Comparison of ENCODE assay signal across 8 cellular contexts in genomic region chr3:187739561-187740445, GRCh38. TPM values are rescaled to one million over a fixed set of nuclear protein-coding genes. Genes with fewer than 3 reads are reported as not detected.
DNase-seq lines count a peak whose midpoint lies in the region; ATAC-seq, FAIRE-seq and TF ChIP-seq lines count a peak whose summit lies in the region.

No MANE protein-coding gene starts in this region.

- no peaks in the 10 kb centered on the region for H3K36me3 Mint-ChIP-seq in IgD-negative memory B cell

- H3K4me3 ChIP-seq in A549 (peak overlapping the region; percentile 60), adrenal gland (peak overlapping the region in 2 of 4 donors; percentile 29 to 82), pancreas (peak overlapping the region; percentile 13 to 80 (median 50)), upper lobe of left lung (peak overlapping the region; percentile 20 to 67 (median 64))

- H3K27me3 ChIP-seq in adrenal gland (no peaks in the 10 kb centered on the region), pancreas (no peaks in the 10 kb centered on the region), upper lobe of left lung (no peaks in the 10 kb centered on the region)

- no peak for FAIRE-seq in A549 (lab: Jason Lieb, UNC)
- no peak for FAIRE-seq in GM12891 (lab: Jason Lieb, UNC)
- no peak for FAIRE-seq in pancreas (lab: Jason Lieb, UNC)

- intact Hi-C loops in adrenal gland (cut with DNase I) (loop anchor here (5.0 to 10.0 kb wide), 4 partner anchors 545 to 1405 kb away; no protein-coding TSS in a partner anchor), cardiac septum (cut with DNase I) (loop anchor here (2.0 to 10.0 kb wide), 8 partner anchors 527 to 1495 kb away; no protein-coding TSS in a partner anchor), pancreas (cut with DNase I) (loop anchor here in 2 of 3 donors (5.0 to 10.0 kb wide), 4 partner anchors 305 to 1217 kb away; no protein-coding TSS in a partner anchor)

- 6% methylated on average over 26 of the region's 58 CpGs for WGBS in A549 (ENCODE audit: missing lambda C conversion rate)
- 0 to 1% (median 1%) methylated on average over 26 to 58 of the region's 58 CpGs for WGBS in adrenal gland, 4 donors
- 3 to 4% methylated on average over 58 of the region's 58 CpGs for WGBS in pancreas, 2 donors
- 1% methylated on average over 42 to 58 of the region's 58 CpGs for WGBS in upper lobe of left lung, 2 donors

- ATAC-seq in A549, result peak; percentile 32 to 55; a peak in 5 of 6 replicates
- ATAC-seq in pancreas, result peak; percentile 23 to 46 (median 38)
- peak; percentile 69 to 73 for ATAC-seq in upper lobe of left lung (ENCODE audit: low FRiP score in 2 of 2)

- POLR2A ChIA-PET in A549 (lab: Yijun Ruan, JAX), result interaction anchor here (0.8 to 3.2 kb wide), 4 partner anchors 1208 to 1215 kb away, joined by 3 to 9 read pairs (median 6); no protein-coding TSS in a partner anchor

- TF ChIP-seq POLR2A in A549 (IDR thresholded peaks at IDR 0.05; ENCODE audit: low read length) (no peak; the same call in 1 of the 2 replicates), GM12891 (IDR thresholded peaks at IDR 0.05; ENCODE audit: low read depth, low read length) (no peak), adrenal gland (IDR thresholded peaks at IDR 0.05) (peak; percentile 39 to 88), upper lobe of left lung (IDR thresholded peaks at IDR 0.05) (peak in 2 of 4 donors; percentile 38 to 70)

- peak overlapping the region; percentile 46 to 91 (median 83) for H3K27ac Mint-ChIP-seq in IgD-negative memory B cell

- no peaks in the 10 kb centered on the region for H3K9me3 Mint-ChIP-seq in IgD-negative memory B cell

- H3K4me2 ChIP-seq in A549, result peak overlapping the region; percentile 96

- peak; percentile 82 for TF ChIP-seq CTCF in A549 (IDR thresholded peaks at IDR 0.05)
- peak; percentile 87 to 98 (median 93) for TF ChIP-seq CTCF in adrenal gland (IDR thresholded peaks at IDR 0.05)
- TF ChIP-seq CTCF in pancreas (IDR thresholded peaks at IDR 0.05), result peak; percentile 71 to 96 (median 94)
- peak; percentile 97 to 99 (median 98) for TF ChIP-seq CTCF in upper lobe of left lung (IDR thresholded peaks at IDR 0.05)

- H3K27me3 Mint-ChIP-seq in IgD-negative memory B cell, result peaks cover 10% of the 10 kb centered on the region

- H3K4me1 Mint-ChIP-seq in IgD-negative memory B cell, result peaks cover 29 to 53% (median 45%) of the 10 kb centered on the region in 3 donors

- H3K27ac ChIP-seq in A549 (peak overlapping the region; percentile 68 to 84), adrenal gland (peak overlapping the region; percentile 98 to 100 (median 99)), pancreas (peak overlapping the region; percentile 65 to 99 (median 86)), upper lobe of left lung (peak overlapping the region; percentile 97 to 99 (median 98))

- no peaks in the 10 kb centered on the region for H3K9me3 ChIP-seq in A549
- no peaks in the 10 kb centered on the region for H3K9me3 ChIP-seq in adrenal gland (replicated peaks in 1 of 3)
- no peaks in the 10 kb centered on the region for H3K9me3 ChIP-seq in pancreas
- H3K9me3 ChIP-seq in upper lobe of left lung, result no peaks in the 10 kb centered on the region

- H3K4me1 ChIP-seq in A549, result peaks cover 38% of the 10 kb centered on the region
- H3K4me1 ChIP-seq in adrenal gland (replicated peaks in 1 of 2), result peaks cover 41 to 44% of the 10 kb centered on the region in 2 donors
- peaks cover 4 to 14% (median 7%) of the 10 kb centered on the region in 3 donors for H3K4me1 ChIP-seq in pancreas
- H3K4me1 ChIP-seq in upper lobe of left lung, result peaks cover 36 to 69% (median 43%) of the 10 kb centered on the region in 4 donors

- no peak for TF ChIP-seq EP300 in A549 (IDR thresholded peaks at IDR 0.05)
- peak in 3 of 4 donors; percentile 49 to 93 (median 74) for TF ChIP-seq EP300 in upper lobe of left lung (IDR thresholded peaks at IDR 0.05)

- peaks cover 0 to 1% of the 10 kb centered on the region in 2 donors for H3K36me3 ChIP-seq in adrenal gland (replicated peaks in 1 of 2)
- H3K36me3 ChIP-seq in pancreas, result no peaks in the 10 kb centered on the region
- H3K36me3 ChIP-seq in upper lobe of left lung, result peaks cover 0 to under 1% (median 0%) of the 10 kb centered on the region in 4 donors

- TF ChIP-seq RAD21 in A549 (conservative IDR thresholded peaks at IDR 0.05 in 1 of 2, IDR thresholded peaks at IDR 0.05 in 1 of 2), result peak; percentile 41 to 52; a peak in 4 of 5 replicates

- peak overlapping the region; percentile 85 to 96 (median 93) for H3K4me3 Mint-ChIP-seq in IgD-negative memory B cell

- CTCF ChIA-PET in A549 (lab: Yijun Ruan, JAX), result interaction anchor here (0.5 to 8.6 kb wide), 113 partner anchors 9 to 1495 kb away, joined by 3 to 221 read pairs (median 4); no protein-coding TSS in a partner anchor

- peak; percentile 55 to 83 for DNase-seq in A549 (ENCODE audit: low read depth in 1 of 2, low spot score in 1 of 2)
- peak; percentile 57 for DNase-seq in GM12891 (ENCODE audit: insufficient read length, low spot score)
- peak; percentile 78 for DNase-seq in SKM-1 (lab: John Stamatoyannopoulos, UW; ENCODE audit: unreplicated experiment)
- peak; percentile 88 to 94 (median 91) for DNase-seq in adrenal gland
- DNase-seq in cardiac septum (ENCODE audit: low spot score), result peak; percentile 91
- peak; percentile 63 to 89 (median 79) for DNase-seq in pancreas
- peak; percentile 87 to 97 for DNase-seq in upper lobe of left lung

TF ChIP-seq in A549, 52 proteins besides CTCF, POLR2A, EP300 and RAD21 (continues in another document):
- no peak for TF ChIP-seq KDM1A (IDR thresholded peaks at IDR 0.05; ENCODE audit: low read depth)
- TF ChIP-seq PHF8 (IDR thresholded peaks at IDR 0.05; ENCODE audit: borderline replicate concordance, low read depth), result no peak
- no peak for TF ChIP-seq HEYL (CRISPR knock-in tag; IDR thresholded peaks at IDR 0.05)
- TF ChIP-seq MYC (IDR thresholded peaks at IDR 0.05; ENCODE audit: borderline replicate concordance, low read length), result no peak
- peak; percentile 37; the same call in 2 of the 3 replicates for TF ChIP-seq SMC3 (IDR thresholded peaks at IDR 0.05)
- TF ChIP-seq E2F6 (IDR thresholded peaks at IDR 0.05; ENCODE audit: borderline replicate concordance, low read depth), result peak; percentile 47; the same call in 1 of the 2 replicates
- TF ChIP-seq MAFK (IDR thresholded peaks at IDR 0.05; ENCODE audit: partially characterized antibody), result no peak
- TF ChIP-seq RARB (CRISPR knock-in tag; IDR thresholded peaks at IDR 0.05), result no peak

TF ChIP-seq in GM12891, 5 proteins besides CTCF, POLR2A, EP300 and RAD21:
- TF ChIP-seq SPI1 (IDR thresholded peaks at IDR 0.05; ENCODE audit: low read depth, low read length) (no peak), POU2F2 (IDR thresholded peaks at IDR 0.05; ENCODE audit: low read depth, low read length) (no peak), POLR2AphosphoS5 (IDR thresholded peaks at IDR 0.05; ENCODE audit: low read depth, low read length) (no peak), TAF1 (IDR thresholded peaks at IDR 0.05; ENCODE audit: low read depth, low read length) (no peak), PAX5 (IDR thresholded peaks at IDR 0.05; ENCODE audit: insufficient read depth, low read length, severe bottlenecking) (no peak)

RNA-seq across cellular contexts. Expression of gene BCL6, which starts 5.5 kb away (rescaled TPM):
- 7.0 and 20.8 TPM in 2 replicates for polyA plus RNA-seq in A549 (2011; rRNA removed)
- polyA plus RNA-seq in A549 (2012; cell fraction: cytosol; rRNA removed), result 2.0 and 3.3 TPM in 2 replicates
- 7.1 and 9.2 TPM in 2 replicates for polyA plus RNA-seq in A549 (2012; cell fraction: nucleus; rRNA removed)
- 6.1 to 12.1 TPM (median 10.4 TPM) in 3 replicates for polyA plus RNA-seq in A549 (2017; fragmentation: RNase III; extraction: RNeasy Plus Mini Kit Qiagen cat#74134 plus additional on column Dnase treatment)
- 23.8 and 38.2 TPM in 2 replicates for polyA minus RNA-seq in A549 (2011; rRNA and poly(A)+ RNA removed)
- 0.23 TPM for polyA plus RNA-seq in GM12891 (2012; ENCODE audit: low read depth, missing spikeins)
- polyA plus RNA-seq in IgD-negative memory B cell, result 3.1 TPM
- 100 to 1,000 TPM in 4 of 8 donors, 10 to 100 TPM in 4; 28.7 to 131 (median 102) TPM for total RNA-seq in adrenal gland
- polyA plus RNA-seq in adrenal gland, result 10 to 100 TPM; 34.5 to 88.3 (median 71.3) TPM
- 67.4 TPM for total RNA-seq in cardiac septum
- 10 to 100 TPM; 19.0 to 48.1 (median 30.5) TPM for total RNA-seq in pancreas
- 10 to 100 TPM; 27.1 to 40.7 TPM for polyA plus RNA-seq in pancreas
- 100 to 1,000 TPM in 4 of 6 donors, 10 to 100 TPM in 2; 80.4 to 268 (median 119) TPM for total RNA-seq in upper lobe of left lung

RNA-seq across cellular contexts. Expression of gene RTP2, which starts 37.4 kb away (rescaled TPM):
- polyA plus RNA-seq in A549 (2011; rRNA removed) (not detected in 2 replicates), A549 (2017; fragmentation: RNase III; extraction: RNeasy Plus Mini Kit Qiagen cat#74134 plus additional on column Dnase treatment) (not detected in 3 replicates), IgD-negative memory B cell (not detected), adrenal gland (not detected), pancreas (not detected)
- not detected in 2 replicates for polyA plus RNA-seq in A549 (2012; cell fraction: cytosol; rRNA removed)
- not detected in 2 replicates for polyA plus RNA-seq in A549 (2012; cell fraction: nucleus; rRNA removed)
- polyA minus RNA-seq in A549 (2011; rRNA and poly(A)+ RNA removed), result not detected in 2 replicates
- polyA plus RNA-seq in GM12891 (2012; ENCODE audit: low read depth, missing spikeins), result not detected
- total RNA-seq in adrenal gland (under 1 TPM in 1 of 8 donors, not detected in 7; 0.28 TPM), cardiac septum (not detected), pancreas (not detected), upper lobe of left lung (not detected)

Comparison
In these comparisons a context has a peak if more than half of its experiments do, and no peak if none do; other contexts are left out.
1. POLR2A ChIP-seq: peak in adrenal gland (2 of 2); none in A549 (single experiment) and GM12891 (single experiment).
2. Peak in every context shown above with its lines, with median percentiles within 50 percentile points of each other: ATAC-seq, DNase-seq, H3K27ac ChIP-seq and CTCF ChIP-seq.